In genomic region chr11:62687508-62688396, GRCh38 we compare ENCODE assay signal across 10 cellular contexts. TPM values are rescaled to one million over a fixed set of nuclear protein-coding genes. Genes with fewer than 3 reads are reported as not detected.
DNase-seq lines count a peak whose midpoint lies in the region; ATAC-seq and TF ChIP-seq lines count a peak whose summit lies in the region.
"Had no signal": no experiment of that assay in that cellular context is flagged by ENCODE, and none has a peak within 500 bp of the region (broad histone marks: within the 10 kb centered on the region; RNA-seq: fewer than 3 reads in every experiment).

No MANE protein-coding gene starts in this region.

- H3K27me3 Mint-ChIP-seq in MCF 10A (ENCODE audit: insufficient read depth, unreplicated experiment) = no peaks in the 10 kb centered on the region

- no peaks in the 10 kb centered on the region for H3K36me3 ChIP-seq in breast epithelium
- H3K36me3 ChIP-seq in lung (ENCODE audit: control insufficient read depth in 2 of 2, insufficient read depth in 2 of 2, low read length in 2 of 2) = peaks cover 4 to 25% of the 10 kb centered on the region in 2 donors
- H3K36me3 ChIP-seq in vagina = peaks cover 0 to 15% of the 10 kb centered on the region in 2 donors

- no TSS peak for BruUV-seq in MCF 10A (replicated peaks; lab: Mats Ljungman, UMichigan)

- DNase-seq in breast epithelium (ENCODE audit: low spot score in 2 of 2) = no peak
- no peak for DNase-seq in MCF 10A (ENCODE audit: unreplicated experiment)
- DNase-seq in lung (ENCODE audit: low spot score) = no peak
- no peak for DNase-seq in vagina (ENCODE audit: extremely low spot score in 2 of 2)
- DNase-seq in DMS114 treated with DMSO at 0.1 percent for 48 hours (lab: John Stamatoyannopoulos, UW; ENCODE audit: unreplicated experiment) = no peak
- no peak for DNase-seq in activated T-cell treated with anti-CD3 and anti-CD28 coated beads, Interleukin-2, amount 50 U/mL, for 1 hour
- DNase-seq: KBM-7, NCI-H526 treated with DMSO at 0.1 percent for 48 hours, T-helper 1 cell had no signal

- ATAC-seq in lung (ENCODE audit: insufficient read depth, low FRiP score) = peak; percentile 4

- no peak for TF ChIP-seq POLR2A in breast epithelium (IDR thresholded peaks at IDR 0.05)
- no peak for TF ChIP-seq POLR2A in vagina (IDR thresholded peaks at IDR 0.05)

- H3K4me3 Mint-ChIP-seq in MCF 10A (ENCODE audit: unreplicated experiment) = no peak overlapping the region
- H3K4me3 Mint-ChIP-seq: stimulated activated naive CD8-positive, alpha-beta T cell treated with anti-CD3 and anti-CD28 coated beads, Interleukin-15, Interleukin-2, amounts not matched to agents 100 ng/mL and 50 ng/mL, for 24 hours had no signal

- TF ChIP-seq CTCF in breast epithelium (IDR thresholded peaks at IDR 0.05) = no peak
- no peak for TF ChIP-seq CTCF in MCF 10A (IDR thresholded peaks at IDR 0.05; ENCODE audit: unreplicated experiment)
- TF ChIP-seq CTCF in lung (IDR thresholded peaks at IDR 0.05; ENCODE audit: control extremely low read depth, extremely low read depth) = no peak
- no peak for TF ChIP-seq CTCF in vagina (IDR thresholded peaks at IDR 0.05)

- H3K4me1 Mint-ChIP-seq in MCF 10A (ENCODE audit: insufficient read depth, unreplicated experiment) = peaks cover 19% of the 10 kb centered on the region

- H3K9me3 Mint-ChIP-seq in MCF 10A (ENCODE audit: unreplicated experiment) = no peaks in the 10 kb centered on the region
- H3K9me3 Mint-ChIP-seq: stimulated activated naive CD8-positive, alpha-beta T cell treated with anti-CD3 and anti-CD28 coated beads, Interleukin-15, Interleukin-2, amounts not matched to agents 100 ng/mL and 50 ng/mL, for 24 hours had no signal

- H3K4me1 ChIP-seq in breast epithelium (no peaks in the 10 kb centered on the region), lung (ENCODE audit: control insufficient read depth in 2 of 2, insufficient read depth in 2 of 2, low read length in 2 of 2) (peaks cover 0 to 3% of the 10 kb centered on the region in 2 donors), vagina (peaks cover 31% of the 10 kb centered on the region)

- CTCF ChIA-PET in MCF 10A (lab: Yijun Ruan, JAX) = no interaction called here

- 31 to 35% methylated on average over 71 to 74 of the region's 74 CpGs for WGBS in lung, 2 donors

- H3K27ac ChIP-seq in breast epithelium = peak overlapping the region; percentile 40 to 82
- H3K27ac ChIP-seq in lung (ENCODE audit: low read depth in 1 of 2, low read length in 1 of 2) = no peak overlapping the region
- H3K27ac ChIP-seq in vagina = peak overlapping the region; percentile 89

- peak overlapping the region; percentile 35 to 56 (median 38) for H3K4me3 ChIP-seq in breast epithelium
- no peak overlapping the region for H3K4me3 ChIP-seq in lung
- peak overlapping the region; percentile 45 to 50 for H3K4me3 ChIP-seq in vagina

- H3K9me3 ChIP-seq in breast epithelium (no peaks in the 10 kb centered on the region), lung (ENCODE audit: control insufficient read depth in 2 of 2, insufficient read depth in 1 of 2, low read length in 1 of 2) (peaks cover 0 to 2% of the 10 kb centered on the region in 2 donors), vagina (no peaks in the 10 kb centered on the region)

- POLR2A ChIA-PET in MCF 10A (lab: Yijun Ruan, JAX) = interaction anchor here (0.6 to 1.7 kb wide), 5 partner anchors 16 to 1582 kb away, joined by 3 to 4 read pairs (median 3); partner anchors contain the start of genes TAF6L and UQCC3

- intact Hi-C loops in breast epithelium (cut with DNase I; ENCODE audit: low total_unique reads) = no loop called here
- intact Hi-C loops in MCF 10A (cut with micrococcal nuclease) = no loop called here
- intact Hi-C loops in vagina (cut with DNase I) = no loop called here

- H3K27ac Mint-ChIP-seq in MCF 10A (ENCODE audit: low read depth, unreplicated experiment) = no peak overlapping the region
- H3K27ac Mint-ChIP-seq: stimulated activated naive CD8-positive, alpha-beta T cell treated with anti-CD3 and anti-CD28 coated beads, Interleukin-15, Interleukin-2, amounts not matched to agents 100 ng/mL and 50 ng/mL, for 24 hours had no signal

- H3K27me3 ChIP-seq in breast epithelium (no peaks in the 10 kb centered on the region), lung (ENCODE audit: control insufficient read depth, insufficient read depth) (no peaks in the 10 kb centered on the region), vagina (no peaks in the 10 kb centered on the region)

- H3K36me3 Mint-ChIP-seq in MCF 10A (ENCODE audit: insufficient read depth, unreplicated experiment) = peaks cover 38% of the 10 kb centered on the region

RNA-seq across cellular contexts. Expression of gene LRRN4CL, which starts 1.6 kb away (rescaled TPM):
- total RNA-seq in breast epithelium (10 to 100 TPM in 2 of 3 donors, 1 to 10 TPM in 1; 9.8 to 15.1 (median 13.6) TPM), MCF 10A (2022) (0.42 and 0.81 TPM in 2 replicates), lung (1 to 10 TPM in 1 of 2 donors, under 1 TPM in 1; 0.57 to 2.6 TPM), vagina (45.2 TPM)
- 1 to 10 TPM in 1 of 2 donors, under 1 TPM in 1; 0.46 to 1.9 TPM for polyA plus RNA-seq in lung

RNA-seq across cellular contexts. Expression of gene UBXN1, which starts 8.9 kb away (rescaled TPM):
- total RNA-seq in breast epithelium (100 to 1,000 TPM; 204 to 248 (median 239) TPM), MCF 10A (2022) (146 and 153 TPM in 2 replicates), lung (10 to 100 TPM; 54.8 to 80.2 TPM), vagina (216 TPM)
- 100 to 1,000 TPM; 149 to 168 TPM for polyA plus RNA-seq in lung

RNA-seq across cellular contexts. Expression of gene LBHD1, which starts 15.7 kb away (rescaled TPM):
- 1 to 10 TPM; 4.3 to 6.0 (median 5.6) TPM for total RNA-seq in breast epithelium
- 8.3 and 8.7 TPM in 2 replicates for total RNA-seq in MCF 10A (2022)
- 1 to 10 TPM; 4.4 to 8.9 TPM for total RNA-seq in lung
- 1 to 10 TPM; 4.4 to 5.7 TPM for polyA plus RNA-seq in lung
- 6.9 TPM for total RNA-seq in vagina

RNA-seq across cellular contexts. Expression of gene UQCC3, which starts 16.3 kb away (rescaled TPM):
- total RNA-seq in breast epithelium (1 to 10 TPM; 7.4 to 9.8 (median 8.3) TPM), MCF 10A (2022) (11.6 and 13.8 TPM in 2 replicates), lung (10 to 100 TPM in 1 of 2 donors, 1 to 10 TPM in 1; 8.6 to 10.4 TPM), vagina (6.9 TPM)
- 10 to 100 TPM in 1 of 2 donors, 1 to 10 TPM in 1; 8.7 to 20.1 TPM for polyA plus RNA-seq in lung

RNA-seq across cellular contexts. Expression of gene BSCL2, which starts 19.5 kb away (rescaled TPM):
- total RNA-seq in breast epithelium (10 to 100 TPM; 40.2 to 58.4 (median 54.1) TPM), MCF 10A (2022) (33.1 and 46.6 TPM in 2 replicates), lung (100 to 1,000 TPM in 1 of 2 donors, 10 to 100 TPM in 1; 30.7 to 120 TPM), vagina (74.9 TPM)
- polyA plus RNA-seq in lung = 100 to 1,000 TPM in 1 of 2 donors, 10 to 100 TPM in 1; 65.7 to 190 TPM

Comparison
In these comparisons a context has a peak if more than half of its experiments do, and no peak if none do; other contexts are left out.
1. H3K27ac ChIP-seq: peak in breast epithelium (2 of 2) and vagina (single experiment); none in lung (0 of 2).